8 cellular contexts compared by ENCODE assay signal in the genomic region with DNA sequence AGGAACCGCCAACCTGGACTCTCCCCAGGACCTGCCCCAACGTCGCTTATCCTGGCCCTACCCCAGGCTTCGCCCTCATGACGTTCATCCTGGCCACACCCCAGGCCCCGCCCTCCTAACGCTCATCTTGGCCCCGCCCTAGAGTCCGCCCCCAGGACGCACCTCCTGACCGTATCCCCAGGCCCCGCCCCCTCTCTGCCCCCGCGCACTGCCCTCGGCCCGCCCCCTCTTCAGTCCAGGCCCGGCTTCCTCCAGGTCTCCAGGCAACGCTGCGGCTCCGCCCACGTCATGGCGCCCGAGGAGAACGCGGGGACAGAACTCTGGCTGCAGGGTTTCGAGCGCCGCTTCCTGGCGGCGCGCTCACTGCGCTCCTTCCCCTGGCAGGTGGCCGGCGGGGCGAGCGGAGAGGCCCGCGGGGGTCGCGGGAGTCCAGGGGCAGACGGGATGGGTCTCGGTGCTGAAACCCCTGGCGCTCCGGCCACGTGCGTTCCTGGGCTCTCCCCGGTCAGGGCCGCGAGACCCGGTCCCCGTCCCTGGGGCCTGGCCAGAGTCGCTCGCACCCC. TPM values are rescaled to one million over a fixed set of nuclear protein-coding genes. Genes with fewer than 3 reads are reported as not detected.
DNase-seq lines count a peak whose midpoint lies in the region; ATAC-seq lines count a peak whose summit lies in the region.
"Not testable (repeated sequence)": the region's sequence is repeated elsewhere in the genome, so short reads cannot be mapped to it uniquely, and the experiment has no call there.

No MANE protein-coding gene starts in this region.

- DNase-seq in AG08396 (ENCODE audit: low spot score) (peak; percentile 94), LHCN-M2 (ENCODE audit: low read depth) (peak; percentile 93), SHP77 (lab: John Stamatoyannopoulos, UW) (peak; percentile 72 to 81), epithelial cell of prostate (ENCODE audit: low read depth, low spot score) (peak; percentile 96), medulla oblongata (ENCODE audit: extremely low spot score) (peak; percentile 97)
- peak; percentile 94 for DNase-seq in activated T-helper 1 cell treated with anti-CD3 and anti-CD28 coated beads, Interleukin-12 subunit alpha, Interleukin-12 subunit beta, Interleukin-2, Interleukin-4 antibody, amounts not matched to agents 30 ng/mL and 10 ng/mL and 1 ng/mL, durations not matched to agents 14 hours and 24 hours and 36 hours (ENCODE audit: low spot score)
- DNase-seq in stimulated activated CD4-positive, alpha-beta T cell treated with anti-CD3 and anti-CD28 coated beads, Interleukin-2, amount 100 ng/mL, for 4 hours (ENCODE audit: low read depth) = peak; percentile 93

- peaks cover 16% of the 10 kb centered on the region for H3K4me1 Mint-ChIP-seq in activated T-helper 1 cell treated with anti-CD3 and anti-CD28 coated beads, Interleukin-12 subunit alpha, Interleukin-12 subunit beta, Interleukin-2, Interleukin-4 antibody, amounts not matched to agents 30 ng/mL and 10 ng/mL and 1 ng/mL, durations not matched to agents 14 hours and 24 hours and 36 hours (ENCODE audit: low read depth)

- H3K27ac ChIP-seq in epithelial cell of prostate = peak overlapping the region; percentile 77

- H3K4me3 Mint-ChIP-seq in activated T-helper 1 cell treated with anti-CD3 and anti-CD28 coated beads, Interleukin-12 subunit alpha, Interleukin-12 subunit beta, Interleukin-2, Interleukin-4 antibody, amounts not matched to agents 30 ng/mL and 10 ng/mL and 1 ng/mL, durations not matched to agents 14 hours and 24 hours and 36 hours = peak overlapping the region; percentile 91

- not testable (repeated sequence) for H3K36me3 Mint-ChIP-seq in activated T-helper 1 cell treated with anti-CD3 and anti-CD28 coated beads, Interleukin-12 subunit alpha, Interleukin-12 subunit beta, Interleukin-2, Interleukin-4 antibody, amounts not matched to agents 30 ng/mL and 10 ng/mL and 1 ng/mL, durations not matched to agents 14 hours and 24 hours and 36 hours (ENCODE audit: low read depth)

- H3K27ac Mint-ChIP-seq in activated T-helper 1 cell treated with anti-CD3 and anti-CD28 coated beads, Interleukin-12 subunit alpha, Interleukin-12 subunit beta, Interleukin-2, Interleukin-4 antibody, amounts not matched to agents 30 ng/mL and 10 ng/mL and 1 ng/mL, durations not matched to agents 14 hours and 24 hours and 36 hours = peak overlapping the region; percentile 98

- peak; percentile 98 for ATAC-seq in GM19467 (IDR thresholded peaks at IDR 0.05; ENCODE audit: unreplicated experiment)

- not testable (repeated sequence) for H3K9me3 Mint-ChIP-seq in activated T-helper 1 cell treated with anti-CD3 and anti-CD28 coated beads, Interleukin-12 subunit alpha, Interleukin-12 subunit beta, Interleukin-2, Interleukin-4 antibody, amounts not matched to agents 30 ng/mL and 10 ng/mL and 1 ng/mL, durations not matched to agents 14 hours and 24 hours and 36 hours

- intact Hi-C loops in activated T-helper 1 cell treated with anti-CD3 and anti-CD28 coated beads, Interleukin-12 subunit alpha, Interleukin-12 subunit beta, Interleukin-2, Interleukin-4 antibody, amounts not matched to agents 30 ng/mL and 10 ng/mL and 1 ng/mL, durations not matched to agents 14 hours and 24 hours and 36 hours (cut with micrococcal nuclease) = not testable (repeated sequence)

- H3K27me3 Mint-ChIP-seq in activated T-helper 1 cell treated with anti-CD3 and anti-CD28 coated beads, Interleukin-12 subunit alpha, Interleukin-12 subunit beta, Interleukin-2, Interleukin-4 antibody, amounts not matched to agents 30 ng/mL and 10 ng/mL and 1 ng/mL, durations not matched to agents 14 hours and 24 hours and 36 hours (ENCODE audit: insufficient read depth) = not testable (repeated sequence)

RNA-seq across cellular contexts. Expression of gene FAM90A26, which starts 17.1 kb away (rescaled TPM):
- total RNA-seq in LHCN-M2 (2014; rRNA removed) = not detected in 2 replicates
- polyA plus RNA-seq in LHCN-M2 (2012) = not detected
- total RNA-seq in activated T-helper 1 cell treated with anti-CD3 and anti-CD28 coated beads, Interleukin-12 subunit alpha, Interleukin-12 subunit beta, Interleukin-2, Interleukin-4 antibody, amounts not matched to agents 30 ng/mL and 10 ng/mL and 1 ng/mL, durations not matched to agents 14 hours and 24 hours and 36 hours = not detected in 2 replicates

RNA-seq across cellular contexts. Expression of gene USP17L10, which starts 57.4 kb away (rescaled TPM):
- not detected in 2 replicates for total RNA-seq in LHCN-M2 (2014; rRNA removed)
- not detected for polyA plus RNA-seq in LHCN-M2 (2012)
- not detected in 2 replicates for total RNA-seq in activated T-helper 1 cell treated with anti-CD3 and anti-CD28 coated beads, Interleukin-12 subunit alpha, Interleukin-12 subunit beta, Interleukin-2, Interleukin-4 antibody, amounts not matched to agents 30 ng/mL and 10 ng/mL and 1 ng/mL, durations not matched to agents 14 hours and 24 hours and 36 hours

Comparison
In these comparisons a context has a peak if more than half of its experiments do, and no peak if none do; other contexts are left out.
1. Peak in every context shown above with its lines: DNase-seq, ATAC-seq and H3K27ac ChIP-seq.